In the genomic region with DNA sequence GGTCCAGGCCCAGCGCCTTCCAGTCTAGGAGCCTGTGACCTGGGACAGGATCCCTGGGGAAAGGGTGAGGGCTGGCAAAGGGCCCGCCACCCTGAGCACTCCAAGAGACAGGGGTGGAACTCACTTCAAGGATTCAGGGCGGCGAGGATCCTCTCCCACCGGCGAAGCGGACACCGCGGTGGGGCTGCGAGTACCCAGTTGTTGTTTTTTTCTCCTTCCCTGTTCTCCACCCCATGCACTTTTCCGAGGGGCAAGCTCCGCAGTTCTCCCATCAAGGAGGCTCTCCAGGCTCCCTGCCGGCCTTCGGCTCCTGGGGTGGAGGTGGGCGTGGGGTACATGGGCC, we compare ENCODE assay signal across 10 cellular contexts. TPM values are rescaled to one million over a fixed set of nuclear protein-coding genes. Genes with fewer than 3 reads are reported as not detected.
DNase-seq lines count a peak whose midpoint lies in the region; ATAC-seq and TF ChIP-seq lines count a peak whose summit lies in the region.
"Had no signal": no experiment of that assay in that cellular context is flagged by ENCODE, and none has a peak within 500 bp of the region (broad histone marks: within the 10 kb centered on the region; RNA-seq: fewer than 3 reads in every experiment).

No MANE protein-coding gene starts in this region.

- no peaks in the 10 kb centered on the region for H3K9me3 Mint-ChIP-seq in natural killer cell treated with Interleukin-12 subunit alpha and Interleukin-12 subunit beta and Interleukin-15 and Interleukin-18, amount 100 ng/mL, for 72 hours

- no peak for DNase-seq in AG04450 (ENCODE audit: low read depth, low spot score)
- DNase-seq in PC-3 = no peak
- no peak for DNase-seq in esophagus muscularis mucosa (ENCODE audit: extremely low spot score)
- DNase-seq in natural killer cell treated with Interleukin-12 subunit alpha and Interleukin-12 subunit beta and Interleukin-15 and Interleukin-18, amount 100 ng/mL, for 72 hours (ENCODE audit: low spot score) = no peak
- no peak for DNase-seq in middle frontal gyrus (ENCODE audit: extremely low spot score, low spot score)
- DNase-seq in GM03348 (ENCODE audit: low spot score) = no peak
- DNase-seq: activated CD8-positive, alpha-beta memory T cell treated with anti-CD3 and anti-CD28 coated beads, Interleukin-2, amount 50 U/mL, for 48 hours; MV-4-11 had no signal

- H3K79me2 ChIP-seq in PC-3 (ENCODE audit: low read length) = no peaks in the 10 kb centered on the region

- H3K36me3 ChIP-seq in PC-3 (ENCODE audit: low read depth, low read length) (no peaks in the 10 kb centered on the region), esophagus muscularis mucosa (no peaks in the 10 kb centered on the region)

- no peak for TF ChIP-seq EP300 in esophagus muscularis mucosa (IDR thresholded peaks at IDR 0.05)

- no TSS peak for BruUV-seq in PC-3 (replicated peaks; lab: Mats Ljungman, UMichigan)

- H3K4me3 ChIP-seq in AG04450 (ENCODE audit: low read depth, low read length) (peak overlapping the region; percentile 60), PC-3 (ENCODE audit: low read length) (peak overlapping the region; percentile 78), esophagus muscularis mucosa (peak overlapping the region; percentile 55 to 66 (median 58))

- peak overlapping the region; percentile 93 for H3K4me2 ChIP-seq in PC-3 (ENCODE audit: low read length)

- 0 out of 2 replicates have a peak, but pooled peaks have one; percentile 8 for ATAC-seq in PC-3
- ATAC-seq in natural killer cell treated with Interleukin-12 subunit alpha and Interleukin-12 subunit beta and Interleukin-15 and Interleukin-18, amount 100 ng/mL, for 72 hours = no peak
- ATAC-seq in GM18858 (IDR thresholded peaks at IDR 0.05; ENCODE audit: unreplicated experiment) = no peak
- no peak for ATAC-seq in GM19023 (IDR thresholded peaks at IDR 0.05; ENCODE audit: unreplicated experiment)

- no peaks in the 10 kb centered on the region for H3K36me3 Mint-ChIP-seq in natural killer cell treated with Interleukin-12 subunit alpha and Interleukin-12 subunit beta and Interleukin-15 and Interleukin-18, amount 100 ng/mL, for 72 hours

- no peaks in the 10 kb centered on the region for H3K9me3 ChIP-seq in AG04450 (ENCODE audit: control insufficient read depth, insufficient read depth, low read length)
- no peaks in the 10 kb centered on the region for H3K9me3 ChIP-seq in PC-3 (ENCODE audit: low read length)
- H3K9me3 ChIP-seq in esophagus muscularis mucosa = no peaks in the 10 kb centered on the region

- no peaks in the 10 kb centered on the region for H4K20me1 ChIP-seq in PC-3 (ENCODE audit: low read length)

- POLR2A ChIA-PET in AG04450 (lab: Yijun Ruan, JAX) = no interaction called here
- POLR2A ChIA-PET in PC-3 (lab: Charles Lee; ENCODE audit: unreplicated experiment) = no interaction called here

- H2AFZ ChIP-seq in PC-3 (ENCODE audit: low read length) = peak overlapping the region; percentile 82

- no peaks in the 10 kb centered on the region for H3K9me2 ChIP-seq in PC-3 (replicated peaks; ENCODE audit: low read length)

- intact Hi-C loops in PC-3 (cut with micrococcal nuclease) (no loop called here), esophagus muscularis mucosa (cut with DNase I) (no loop called here)

- peak overlapping the region; percentile 17 for H3K4me3 Mint-ChIP-seq in natural killer cell treated with Interleukin-12 subunit alpha and Interleukin-12 subunit beta and Interleukin-15 and Interleukin-18, amount 100 ng/mL, for 72 hours

- CTCF ChIA-PET in AG04450 (lab: Charles Lee) (no interaction called here), PC-3 (lab: Charles Lee) (no interaction called here)

- TF ChIP-seq CTCF in AG04450 (IDR thresholded peaks at IDR 0.05; ENCODE audit: low read depth, low read length) (no peak), PC-3 (conservative IDR thresholded peaks at IDR 0.05; ENCODE audit: low read depth, low read length) (no peak), esophagus muscularis mucosa (IDR thresholded peaks at IDR 0.05) (no peak)

- H3K27me3 ChIP-seq in AG04450 (ENCODE audit: control insufficient read depth, insufficient read depth, low read length) = peaks cover 2% of the 10 kb centered on the region
- H3K27me3 ChIP-seq in PC-3 (ENCODE audit: low read length) = no peaks in the 10 kb centered on the region
- H3K27me3 ChIP-seq in esophagus muscularis mucosa = peaks cover 0 to 55% (median 23%) of the 10 kb centered on the region in 4 donors

- H3K27me3 Mint-ChIP-seq in natural killer cell treated with Interleukin-12 subunit alpha and Interleukin-12 subunit beta and Interleukin-15 and Interleukin-18, amount 100 ng/mL, for 72 hours = peaks cover 17 to 42% of the 10 kb centered on the region in 2 donors

- no peak overlapping the region for H3K27ac Mint-ChIP-seq in natural killer cell treated with Interleukin-12 subunit alpha and Interleukin-12 subunit beta and Interleukin-15 and Interleukin-18, amount 100 ng/mL, for 72 hours

- H3F3A ChIP-seq in PC-3 (ENCODE audit: low read length, unreplicated experiment) = no peaks in the 10 kb centered on the region

- H3K4me1 ChIP-seq in PC-3 (ENCODE audit: insufficient read depth, low read length) (peaks cover 9% of the 10 kb centered on the region; the same call in 1 of the 2 replicates), esophagus muscularis mucosa (peaks cover 13 to 16% (median 14%) of the 10 kb centered on the region in 4 donors)

- no peak overlapping the region; the same call in 1 of the 2 replicates for H3K9ac ChIP-seq in PC-3 (ENCODE audit: low read length)

- H3K27ac ChIP-seq in AG04450 (ENCODE audit: low read depth, low read length) (no peak overlapping the region), PC-3 (ENCODE audit: low read length) (no peak overlapping the region), esophagus muscularis mucosa (replicated peaks in 1 of 4) (no peak overlapping the region)

- TF ChIP-seq POLR2A in esophagus muscularis mucosa (IDR thresholded peaks at IDR 0.05; ENCODE audit: low read depth) = no peak

- H3K4me1 Mint-ChIP-seq in natural killer cell treated with Interleukin-12 subunit alpha and Interleukin-12 subunit beta and Interleukin-15 and Interleukin-18, amount 100 ng/mL, for 72 hours (ENCODE audit: low read depth in 2 of 2) = peaks cover 3 to 6% of the 10 kb centered on the region in 2 donors

- 40% methylated on average over 5 of the region's 15 CpGs for WGBS in esophagus muscularis mucosa

RNA-seq across cellular contexts. Expression of a gene that starts 0.4 kb away (rescaled TPM):
- polyA plus RNA-seq in AG04450 (2011; rRNA removed) = 7.9 and 9.7 TPM in 2 replicates
- 17.8 and 18.3 TPM in 2 replicates for polyA minus RNA-seq in AG04450 (2011; rRNA and poly(A)+ RNA removed)
- 12.2 and 16.5 TPM in 2 replicates for total RNA-seq in PC-3 (2014; rRNA removed)
- 1 to 10 TPM in 2 of 4 donors, under 1 TPM in 2; 0.32 to 3.0 (median 1.5) TPM for total RNA-seq in esophagus muscularis mucosa
- not detected for total RNA-seq in natural killer cell treated with Interleukin-12 subunit alpha and Interleukin-12 subunit beta and Interleukin-15 and Interleukin-18, amount 100 ng/mL, for 72 hours
